Comparison of ENCODE assay signal across 16 cellular contexts in the genomic region with DNA sequence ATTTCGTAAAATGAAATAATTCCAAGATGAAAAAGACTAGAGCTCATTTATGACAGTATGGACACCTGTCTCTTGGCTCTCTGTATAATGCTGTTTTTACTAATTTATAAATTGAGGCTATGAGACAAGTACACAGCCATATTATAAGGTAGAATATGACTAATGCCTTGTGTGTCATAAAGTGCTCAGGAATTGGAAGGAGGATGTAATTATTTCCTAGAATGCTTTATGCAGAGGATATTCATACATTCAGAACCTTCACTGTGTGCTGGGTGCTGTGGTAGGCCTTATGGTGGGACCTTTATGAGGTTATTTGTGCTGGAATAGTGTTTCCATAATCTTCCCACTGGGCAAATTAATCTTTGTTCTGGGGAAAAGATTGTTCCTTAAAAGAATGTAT. TPM values are rescaled to one million over a fixed set of nuclear protein-coding genes. Genes with fewer than 3 reads are reported as not detected.
DNase-seq lines count a peak whose midpoint lies in the region; ATAC-seq and TF ChIP-seq lines count a peak whose summit lies in the region.
"Had no signal": no experiment of that assay in that cellular context is flagged by ENCODE, and none has a peak within 500 bp of the region (broad histone marks: within the 10 kb centered on the region; RNA-seq: fewer than 3 reads in every experiment).

No MANE protein-coding gene starts in this region.

- no peaks in the 10 kb centered on the region for H3K27me3 Mint-ChIP-seq in CD8-positive, alpha-beta T cell (ENCODE audit: low read depth)
- no peaks in the 10 kb centered on the region; the same call in 1 of the 2 replicates for H3K27me3 Mint-ChIP-seq in HFFc6 (ENCODE audit: insufficient read depth)
- H3K27me3 Mint-ChIP-seq in activated naive CD8-positive, alpha-beta T cell: no peaks in the 10 kb centered on the region

- H3K9ac ChIP-seq in colonic mucosa (ENCODE audit: low read depth in 2 of 2, low read length in 2 of 2): no peak overlapping the region
- H3K9ac ChIP-seq: BLaER1 treated with 17β-estradiol and CSF1 and Interleukin-3, amounts not matched to agents 10 nM and 100 nM; KMS-11 had no signal

- no peak for ATAC-seq in CD8-positive, alpha-beta T cell
- no peak for ATAC-seq in HG03432 (IDR thresholded peaks at IDR 0.05; ENCODE audit: unreplicated experiment)
- ATAC-seq: left lobe of liver had no signal

- H3K9me3 Mint-ChIP-seq in CD8-positive, alpha-beta T cell: no peaks in the 10 kb centered on the region
- H3K9me3 Mint-ChIP-seq in HFFc6: no peaks in the 10 kb centered on the region
- H3K9me3 Mint-ChIP-seq in activated naive CD8-positive, alpha-beta T cell (ENCODE audit: low read depth): no peaks in the 10 kb centered on the region

- no peaks in the 10 kb centered on the region for H3K27me3 ChIP-seq in CD8-positive, alpha-beta T cell (ENCODE audit: insufficient read depth, low read length)
- no peaks in the 10 kb centered on the region for H3K27me3 ChIP-seq in colonic mucosa
- H3K27me3 ChIP-seq: BLaER1 treated with 17β-estradiol and CSF1 and Interleukin-3, amounts not matched to agents 10 nM and 100 nM had no signal

- peaks cover 84% of the 10 kb centered on the region for H3K4me1 ChIP-seq in CD8-positive, alpha-beta T cell (ENCODE audit: insufficient read depth, low read length)
- no peaks in the 10 kb centered on the region for H3K4me1 ChIP-seq in colonic mucosa

- peaks cover 17% of the 10 kb centered on the region for H3K36me3 Mint-ChIP-seq in CD8-positive, alpha-beta T cell
- H3K36me3 Mint-ChIP-seq in HFFc6 (ENCODE audit: low read depth): peaks cover 16% of the 10 kb centered on the region
- H3K36me3 Mint-ChIP-seq in activated naive CD8-positive, alpha-beta T cell: peaks cover 10% of the 10 kb centered on the region

- H3K4me3 ChIP-seq in CD8-positive, alpha-beta T cell (ENCODE audit: low read depth, low read length): no peak overlapping the region
- no peak overlapping the region for H3K4me3 ChIP-seq in colonic mucosa
- H3K4me3 ChIP-seq: BLaER1 treated with 17β-estradiol and CSF1 and Interleukin-3, amounts not matched to agents 10 nM and 100 nM; psoas muscle had no signal

- peak overlapping the region; percentile 69 for H3K27ac Mint-ChIP-seq in CD8-positive, alpha-beta T cell
- H3K27ac Mint-ChIP-seq in HFFc6: peak overlapping the region; percentile 28; the same call in 1 of the 2 replicates
- H3K27ac Mint-ChIP-seq in activated naive CD8-positive, alpha-beta T cell: peak overlapping the region; percentile 86

- peaks cover 89% of the 10 kb centered on the region for H3K4me1 Mint-ChIP-seq in CD8-positive, alpha-beta T cell (ENCODE audit: low read depth)
- H3K4me1 Mint-ChIP-seq in HFFc6 (ENCODE audit: low read depth): peaks cover 74% of the 10 kb centered on the region
- peaks cover 86% of the 10 kb centered on the region for H3K4me1 Mint-ChIP-seq in activated naive CD8-positive, alpha-beta T cell (ENCODE audit: low read depth)

- CTCF ChIA-PET in CD8-positive, alpha-beta T cell (lab: Charles Lee): interaction anchor here (1.0 to 5.4 kb wide), 2 partner anchors 14 to 34 kb away, joined by 3 to 34 read pairs; partner anchors contain the start of gene PCNX1

- no peak for DNase-seq in CD8-positive, alpha-beta T cell
- DNase-seq in HFFc6: no peak
- peak; percentile 37 for DNase-seq in kidney tubule cell (ENCODE audit: low spot score)
- no peak for DNase-seq in colonic mucosa
- DNase-seq in NCI-H524 (lab: John Stamatoyannopoulos, UW): no peak
- DNase-seq in HCEC 1CT: no peak
- DNase-seq: activated CD8-positive, alpha-beta memory T cell treated with anti-CD3 and anti-CD28 coated beads, Interleukin-2, amount 50 U/mL, for 4 hours; aorta; DMS79 treated with DMSO at 0.1 percent for 48 hours; NCI-H1417; psoas muscle had no signal

- POLR2A ChIA-PET in CD8-positive, alpha-beta T cell (lab: Charles Lee): interaction anchor here (1.1 kb wide), 1 partner anchor 12 kb away, joined by 4 read pairs; no protein-coding TSS in a partner anchor

- intact Hi-C loops in CD8-positive, alpha-beta T cell (cut with DNase I, micrococcal nuclease): loop anchor here in 1 of 2 experiments (2.0 kb wide), 1 partner anchor 14 kb away; no protein-coding TSS in a partner anchor
- intact Hi-C loops in colonic mucosa (cut with DNase I): no loop called here

- TF ChIP-seq CTCF in CD8-positive, alpha-beta T cell (IDR thresholded peaks at IDR 0.05): no peak
- TF ChIP-seq CTCF in HFFc6 (IDR thresholded peaks at IDR 0.05) (no peak), colonic mucosa (IDR thresholded peaks at IDR 0.05) (no peak)

- H3K36me3 ChIP-seq in CD8-positive, alpha-beta T cell (ENCODE audit: insufficient read depth, low read length): no peaks in the 10 kb centered on the region
- no peaks in the 10 kb centered on the region for H3K36me3 ChIP-seq in colonic mucosa

- no peak overlapping the region for H3K4me3 Mint-ChIP-seq in CD8-positive, alpha-beta T cell
- no peak overlapping the region for H3K4me3 Mint-ChIP-seq in HFFc6
- peak overlapping the region; percentile 68 for H3K4me3 Mint-ChIP-seq in activated naive CD8-positive, alpha-beta T cell

- H3K9me3 ChIP-seq in CD8-positive, alpha-beta T cell (ENCODE audit: low read length): no peaks in the 10 kb centered on the region
- no peaks in the 10 kb centered on the region for H3K9me3 ChIP-seq in colonic mucosa
- H3K9me3 ChIP-seq: psoas muscle had no signal

- no peak overlapping the region for H3K27ac ChIP-seq in CD8-positive, alpha-beta T cell (ENCODE audit: low read depth, low read length)
- no peak overlapping the region for H3K27ac ChIP-seq in colonic mucosa
- H3K27ac ChIP-seq: KMS-11, psoas muscle had no signal

RNA-seq across cellular contexts. Expression of gene PCNX1, which starts 13.3 kb away (rescaled TPM):
- total RNA-seq in CD8-positive, alpha-beta T cell: 10 to 100 TPM; 54.0 to 63.5 TPM
- 10 to 100 TPM; 35.1 to 49.6 (median 41.1) TPM for total RNA-seq in HFFc6 (2021; fragmentation: NEBNext Ultra II Directional; extraction: Animal tissue kit (Norgen Biotek cat#: 25700))
- 10 to 100 TPM; 18.1 to 26.7 TPM for total RNA-seq in colonic mucosa

Comparison
In these comparisons a context has a peak if more than half of its experiments do, and no peak if none do; other contexts are left out.
1. H3K27ac Mint-ChIP-seq: peak in every context shown above with its lines; median percentile 86 in activated naive CD8-positive, alpha-beta T cell; 69 in CD8-positive, alpha-beta T cell; 28 in HFFc6.